Comparison of ENCODE assay signal across 18 cellular contexts in the genomic region with DNA sequence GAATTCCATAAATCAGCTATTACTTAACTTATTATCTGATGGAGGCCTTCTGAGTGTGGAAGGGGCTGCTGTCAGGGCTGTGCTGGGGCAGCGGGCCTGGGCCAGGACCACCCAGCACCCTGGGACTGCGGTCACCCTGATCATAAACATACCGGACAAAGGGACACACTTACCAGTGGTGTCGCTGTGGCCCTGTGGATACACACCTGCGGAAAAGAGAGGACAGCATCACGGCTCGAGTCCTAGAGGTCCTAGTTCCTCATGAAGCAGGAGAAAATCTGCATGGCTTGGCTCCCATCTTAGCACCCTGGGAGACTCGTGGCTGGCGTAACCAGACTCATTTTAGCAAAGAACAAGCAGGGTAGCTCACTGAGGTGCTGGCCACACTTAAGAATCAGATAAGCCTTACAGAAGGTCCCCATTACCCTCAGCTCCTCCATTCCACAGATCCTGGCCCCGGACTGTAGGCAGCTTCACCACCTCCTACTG. TPM values are rescaled to one million over a fixed set of nuclear protein-coding genes. Genes with fewer than 3 reads are reported as not detected.
"Had no signal": no experiment of that assay in that cellular context is flagged by ENCODE, and none has a peak within 500 bp of the region (broad histone marks: within the 10 kb centered on the region; RNA-seq: fewer than 3 reads in every experiment).

No MANE protein-coding gene starts in this region.

- H3K27ac ChIP-seq: left lung, psoas muscle, thyroid gland had no signal

- H3K27me3 Mint-ChIP-seq: activated CD4-positive, alpha-beta T cell treated with anti-CD3 and anti-CD28 coated beads, Interleukin-2, amount 10 ng/mL, durations not matched to agents 7 days and 5 days; activated naive CD8-positive, alpha-beta T cell had no signal

- H3K27me3 ChIP-seq: dorsolateral prefrontal cortex, left lung, thyroid gland had no signal

- H3K4me3 ChIP-seq: left lung, psoas muscle, smooth muscle cell, thyroid gland had no signal

- H3K36me3 ChIP-seq: thyroid gland had no signal

- H3K4me3 Mint-ChIP-seq: activated CD4-positive, alpha-beta T cell treated with anti-CD3 and anti-CD28 coated beads, Interleukin-2, amount 10 ng/mL, durations not matched to agents 7 days and 5 days; activated naive CD8-positive, alpha-beta T cell; stimulated activated effector memory CD8-positive, alpha-beta T cell treated with anti-CD3 and anti-CD28 coated beads, Interleukin-12 subunit alpha, Interleukin-12 subunit beta, amount 100 ng/mL, for 72 hours had no signal

- H3K4me1 Mint-ChIP-seq: stimulated activated effector memory CD8-positive, alpha-beta T cell treated with anti-CD3 and anti-CD28 coated beads, Interleukin-12 subunit alpha, Interleukin-12 subunit beta, amount 100 ng/mL, for 72 hours had no signal

- ATAC-seq: psoas muscle; stimulated activated effector memory CD8-positive, alpha-beta T cell treated with anti-CD3 and anti-CD28 coated beads, Interleukin-12 subunit alpha, Interleukin-12 subunit beta, amount 100 ng/mL, for 72 hours had no signal

- H3K4me2 ChIP-seq: smooth muscle cell had no signal

- H3K9me3 Mint-ChIP-seq: activated CD4-positive, alpha-beta T cell treated with anti-CD3 and anti-CD28 coated beads, Interleukin-2, amount 10 ng/mL, durations not matched to agents 7 days and 5 days; stimulated activated effector memory CD8-positive, alpha-beta T cell treated with anti-CD3 and anti-CD28 coated beads, Interleukin-12 subunit alpha, Interleukin-12 subunit beta, amount 100 ng/mL, for 72 hours had no signal

- H3K27ac Mint-ChIP-seq: activated CD4-positive, alpha-beta T cell treated with anti-CD3 and anti-CD28 coated beads, Interleukin-2, amount 10 ng/mL, durations not matched to agents 7 days and 5 days; activated naive CD8-positive, alpha-beta T cell; stimulated activated effector memory CD8-positive, alpha-beta T cell treated with anti-CD3 and anti-CD28 coated beads, Interleukin-12 subunit alpha, Interleukin-12 subunit beta, amount 100 ng/mL, for 72 hours had no signal

- H3K4me1 ChIP-seq: left lung, psoas muscle, thyroid gland had no signal

- H3K9me3 ChIP-seq: left lung, psoas muscle, thyroid gland had no signal

- DNase-seq: activated CD4-positive, alpha-beta T cell treated with anti-CD3 and anti-CD28 coated beads, Interleukin-2, amount 10 ng/mL, durations not matched to agents 7 days and 5 days; activated CD8-positive, alpha-beta memory T cell treated with anti-CD3 and anti-CD28 coated beads for 24 hours; activated CD8-positive, alpha-beta memory T cell treated with anti-CD3 and anti-CD28 coated beads, Interleukin-2, amount 50 U/mL, for 48 hours; activated gamma-delta T cell; activated T-cell treated with anti-CD3 and anti-CD28 coated beads, Interleukin-2, amount 50 U/mL, for 48 hours; amniotic stem cell; hypothalamus; mammary epithelial cell; psoas muscle; stimulated activated CD4-positive, alpha-beta T cell treated with anti-CD3 and anti-CD28 coated beads, Interleukin-4, amount 100 ng/mL, for 1 hour; T1000; thyroid gland had no signal

RNA-seq across cellular contexts. Expression of gene IL15RA, which starts 17.7 kb away (rescaled TPM):
- total RNA-seq: frontal cortex had no signal
